13 cellular contexts compared by ENCODE assay signal in genomic region chr13:79287994-79288795, GRCh38.
"Had no signal": no experiment of that assay in that cellular context is flagged by ENCODE, and none has a peak within 500 bp of the region (broad histone marks: within the 10 kb centered on the region; RNA-seq: fewer than 3 reads in every experiment).

No MANE protein-coding gene starts in this region.

- DNase-seq: activated CD4-positive, alpha-beta T cell treated with anti-CD3 and anti-CD28 coated beads, Interleukin-2, amount 50 U/mL, for 1 hour; activated gamma-delta T cell; activated T-cell treated with anti-CD3 and anti-CD28 coated beads, Interleukin-2, amount 50 U/mL, for 4 hours; brain microvascular endothelial cell; esophagus squamous epithelium; foreskin fibroblast; nephron progenitor cell; ovary; stimulated activated CD4-positive, alpha-beta T cell treated with anti-CD3 and anti-CD28 coated beads, Interleukin-2, amount 100 ng/mL, for 48 hours; testis; upper lobe of right lung had no signal

- H3K4me3 ChIP-seq: esophagus squamous epithelium, ovary, testis, upper lobe of right lung had no signal

- H3K4me1 ChIP-seq: esophagus squamous epithelium, testis, upper lobe of right lung had no signal

- H3K36me3 ChIP-seq: brain microvascular endothelial cell, esophagus squamous epithelium, ovary, upper lobe of right lung had no signal

- H3K4me3 Mint-ChIP-seq: activated naive CD8-positive, alpha-beta T cell; activated T-cell treated with anti-CD3 and anti-CD28 coated beads, Interleukin-2, amount 50 U/mL, for 4 hours; nephron progenitor cell; stimulated activated naive CD8-positive, alpha-beta T cell treated with anti-CD3 and anti-CD28 coated beads, Interleukin-15, Interleukin-2, amounts not matched to agents 100 ng/mL and 50 ng/mL, for 24 hours had no signal

- H3K27me3 Mint-ChIP-seq: activated naive CD8-positive, alpha-beta T cell; stimulated activated naive CD8-positive, alpha-beta T cell treated with anti-CD3 and anti-CD28 coated beads, Interleukin-15, Interleukin-2, amounts not matched to agents 100 ng/mL and 50 ng/mL, for 24 hours had no signal

- H3K9me3 ChIP-seq: esophagus squamous epithelium, ovary, testis, upper lobe of right lung had no signal

- H3K36me3 Mint-ChIP-seq: activated naive CD8-positive, alpha-beta T cell had no signal

- H3K27ac Mint-ChIP-seq: activated naive CD8-positive, alpha-beta T cell; nephron progenitor cell; stimulated activated naive CD8-positive, alpha-beta T cell treated with anti-CD3 and anti-CD28 coated beads, Interleukin-15, Interleukin-2, amounts not matched to agents 100 ng/mL and 50 ng/mL, for 24 hours had no signal

- H3K27ac ChIP-seq: brain microvascular endothelial cell, esophagus squamous epithelium, ovary, testis, upper lobe of right lung had no signal

- H3K9me3 Mint-ChIP-seq: activated T-cell treated with anti-CD3 and anti-CD28 coated beads, Interleukin-2, amount 50 U/mL, for 4 hours; nephron progenitor cell; stimulated activated naive CD8-positive, alpha-beta T cell treated with anti-CD3 and anti-CD28 coated beads, Interleukin-15, Interleukin-2, amounts not matched to agents 100 ng/mL and 50 ng/mL, for 24 hours had no signal

- H3K27me3 ChIP-seq: brain microvascular endothelial cell, esophagus squamous epithelium, ovary, testis, upper lobe of right lung had no signal

- ATAC-seq: activated T-cell treated with anti-CD3 and anti-CD28 coated beads, Interleukin-2, amount 50 U/mL, for 4 hours; upper lobe of right lung had no signal
